Comparison of ENCODE assay signal across 8 cellular contexts in the genomic region with DNA sequence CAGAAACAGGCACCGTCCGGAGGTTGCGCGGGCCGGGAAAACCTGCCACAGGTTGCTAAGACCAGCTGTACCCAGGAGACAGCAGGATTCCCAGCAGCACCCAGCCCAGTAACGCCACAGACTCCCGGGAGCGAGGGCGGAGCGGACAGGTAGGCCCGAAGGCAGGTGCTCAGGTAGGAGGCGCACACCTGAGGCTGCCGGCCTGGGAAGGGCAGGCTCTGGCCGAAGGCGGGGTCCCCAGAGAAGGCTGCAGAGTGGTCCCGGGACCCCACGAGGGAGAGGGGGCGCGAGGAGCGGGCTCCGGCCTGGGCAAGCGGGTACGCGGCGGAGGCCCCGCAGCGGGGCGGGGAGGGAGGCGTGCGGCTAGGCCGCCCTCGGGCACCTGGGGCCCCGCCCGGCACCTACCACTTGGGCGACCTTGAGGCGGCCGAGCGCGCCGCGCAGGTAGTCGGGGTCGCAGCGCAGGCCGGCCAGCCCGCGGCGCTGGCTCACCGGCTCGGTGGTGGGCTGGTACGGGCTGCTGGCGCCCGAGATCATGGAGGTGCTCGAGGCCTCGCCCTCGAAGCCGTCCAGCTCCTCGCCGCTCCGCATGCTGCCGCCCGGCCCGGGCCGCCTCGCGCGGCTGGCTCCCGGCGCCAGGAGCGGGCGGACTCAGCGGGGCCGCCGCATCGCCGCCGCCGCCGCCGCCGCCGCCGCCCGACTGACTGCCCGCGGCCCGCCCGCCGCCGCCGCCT. TPM values are rescaled to one million over a fixed set of nuclear protein-coding genes. Genes with fewer than 3 reads are reported as not detected.
DNase-seq lines count a peak whose midpoint lies in the region; ATAC-seq, FAIRE-seq and TF ChIP-seq lines count a peak whose summit lies in the region.

No MANE protein-coding gene starts in this region.

- DNase-seq in A549 (ENCODE audit: low read depth in 1 of 2, low spot score in 1 of 2) (peak; percentile 24 to 36), SJCRH30 (no peak), coronary artery (ENCODE audit: low spot score) (no peak), mesenchymal stem cell (no peak), tibial nerve (ENCODE audit: low spot score in 2 of 2) (no peak), T1000 (lab: John Stamatoyannopoulos, UW) (no peak)

- H2BK120ac ChIP-seq in mesenchymal stem cell (ENCODE audit: low read depth, low read length): peak overlapping the region; percentile 49

- H3K4me1 ChIP-seq in A549 (peaks cover 38% of the 10 kb centered on the region), SJCRH30 (peaks cover 7% of the 10 kb centered on the region; the same call in 1 of the 2 replicates), mesenchymal stem cell (ENCODE audit: control insufficient read depth, insufficient read depth, low read depth, low read length) (peaks cover 24% of the 10 kb centered on the region), tibial nerve (peaks cover 0 to 25% (median 7%) of the 10 kb centered on the region in 4 donors)

- peak overlapping the region; percentile 25 for H2BK5ac ChIP-seq in mesenchymal stem cell (ENCODE audit: low read depth, low read length, poor library complexity, severe bottlenecking)

- no peak for FAIRE-seq in A549 (lab: Jason Lieb, UNC)

- TF ChIP-seq RAD21 in A549 (conservative IDR thresholded peaks at IDR 0.05 in 1 of 2, IDR thresholded peaks at IDR 0.05 in 1 of 2): no peak

- H2AFZ ChIP-seq in mesenchymal stem cell (ENCODE audit: low read depth, low read length): peak overlapping the region; percentile 86

- peak overlapping the region; percentile 4 to 9 for H3K4ac ChIP-seq in mesenchymal stem cell (ENCODE audit: low read depth in 1 of 2, low read length in 2 of 2)

- POLR2A ChIA-PET in A549 (lab: Yijun Ruan, JAX): interaction anchor here (1.0 kb wide), 1 partner anchor 33 kb away, joined by 5 read pairs; no protein-coding TSS in a partner anchor

- no peak for TF ChIP-seq POLR2A in A549 (IDR thresholded peaks at IDR 0.05; ENCODE audit: low read length)
- no peak for TF ChIP-seq POLR2A in tibial nerve (IDR thresholded peaks at IDR 0.05)

- 83% methylated on average over 4 of the region's 91 CpGs for WGBS in A549 (ENCODE audit: missing lambda C conversion rate)
- 3% methylated on average over 51 of the region's 91 CpGs for WGBS in mesenchymal stem cell
- WGBS in tibial nerve, 2 donors: 5 to 13% methylated on average over 11 to 24 of the region's 91 CpGs

- TF ChIP-seq CTCF in A549 (IDR thresholded peaks at IDR 0.05): no peak
- no peak for TF ChIP-seq CTCF in coronary artery (IDR thresholded peaks at IDR 0.05)
- TF ChIP-seq CTCF in tibial nerve (IDR thresholded peaks at IDR 0.05): no peak

- peak overlapping the region; percentile 85 for H3K9ac ChIP-seq in mesenchymal stem cell (ENCODE audit: low read length)

- H2BK12ac ChIP-seq in mesenchymal stem cell (ENCODE audit: low read length in 2 of 2): peak overlapping the region in 1 of 2 experiments; percentile 55

- CTCF ChIA-PET in A549 (lab: Yijun Ruan, JAX): interaction anchor here (0.7 to 4.8 kb wide), 11 partner anchors 14 to 173 kb away, joined by 3 to 19 read pairs (median 8); a partner anchor contains a TSS

- peak overlapping the region; percentile 79 to 81 for H3K18ac ChIP-seq in mesenchymal stem cell (ENCODE audit: low read depth in 1 of 2, low read length in 2 of 2)

- no peak for TF ChIP-seq EP300 in A549 (IDR thresholded peaks at IDR 0.05)
- no peak for TF ChIP-seq EP300 in tibial nerve (IDR thresholded peaks at IDR 0.05)

- H3K9me3 ChIP-seq in A549: no peaks in the 10 kb centered on the region
- H3K9me3 ChIP-seq in SJCRH30 (replicated peaks): no peaks in the 10 kb centered on the region
- no peaks in the 10 kb centered on the region for H3K9me3 ChIP-seq in mesenchymal stem cell (ENCODE audit: control insufficient read depth, low read length)
- no peaks in the 10 kb centered on the region for H3K9me3 ChIP-seq in tibial nerve

- H4K91ac ChIP-seq in mesenchymal stem cell (ENCODE audit: low read length): peak overlapping the region; percentile 75

- peaks cover 29% of the 10 kb centered on the region for H3K79me1 ChIP-seq in mesenchymal stem cell (replicated peaks; ENCODE audit: low read length, poor library complexity, severe bottlenecking)

- H3K27me3 ChIP-seq in SJCRH30 (peaks cover 5% of the 10 kb centered on the region; the same call in 1 of the 2 replicates), mesenchymal stem cell (ENCODE audit: control insufficient read depth in 1 of 2, insufficient read depth in 1 of 2, low read length in 2 of 2) (no peaks in the 10 kb centered on the region), tibial nerve (no peaks in the 10 kb centered on the region)

- H4K8ac ChIP-seq in mesenchymal stem cell (ENCODE audit: low read length): peak overlapping the region; percentile 77

- no peak overlapping the region for H2AK5ac ChIP-seq in mesenchymal stem cell (ENCODE audit: low read length, severe bottlenecking)

- ATAC-seq in A549 (peak; percentile 52 to 71), GM18868 (IDR thresholded peaks at IDR 0.05; ENCODE audit: unreplicated experiment) (peak; percentile 39), HG03108 (IDR thresholded peaks at IDR 0.05; ENCODE audit: unreplicated experiment) (peak; percentile 36)

- peak overlapping the region; percentile 88 for H3K4me2 ChIP-seq in A549
- H3K4me2 ChIP-seq in mesenchymal stem cell (ENCODE audit: low read length, poor library complexity, severe bottlenecking): peak overlapping the region; percentile 69

- H3K14ac ChIP-seq in mesenchymal stem cell (ENCODE audit: low read length in 2 of 2): peak overlapping the region in 1 of 2 experiments; percentile 90

- H3K23ac ChIP-seq in mesenchymal stem cell (ENCODE audit: low read length in 2 of 2): peak overlapping the region; percentile 34 to 62

- H3K27ac ChIP-seq in A549 (peak overlapping the region; percentile 79 to 93), SJCRH30 (no peak overlapping the region), coronary artery (peak overlapping the region; percentile 27 to 87), mesenchymal stem cell (ENCODE audit: low read length, poor library complexity, severe bottlenecking) (no peak overlapping the region), tibial nerve (peak overlapping the region; percentile 1 to 80 (median 60))

- H2BK15ac ChIP-seq in mesenchymal stem cell (ENCODE audit: low read depth, poor library complexity, severe bottlenecking): peak overlapping the region; percentile 80

- H3K36me3 ChIP-seq in SJCRH30: no peaks in the 10 kb centered on the region
- H3K36me3 ChIP-seq in mesenchymal stem cell (ENCODE audit: control insufficient read depth in 1 of 2, insufficient read depth in 2 of 2, low read depth in 1 of 2, low read length in 2 of 2): no peaks in the 10 kb centered on the region
- H3K36me3 ChIP-seq in tibial nerve: no peaks in the 10 kb centered on the region

- peak overlapping the region; percentile 79 for H3K4me3 ChIP-seq in A549
- H3K4me3 ChIP-seq in SJCRH30: peak overlapping the region; percentile 72
- peak overlapping the region; percentile 89 for H3K4me3 ChIP-seq in coronary artery
- H3K4me3 ChIP-seq in mesenchymal stem cell (ENCODE audit: insufficient read depth in 1 of 2, low read depth in 1 of 2, low read length in 2 of 2): peak overlapping the region; percentile 79 to 84
- peak overlapping the region; percentile 65 to 86 (median 66) for H3K4me3 ChIP-seq in tibial nerve

TF ChIP-seq in A549, 52 proteins besides CTCF, POLR2A, EP300 and RAD21:
- TF ChIP-seq, protein P1, sequence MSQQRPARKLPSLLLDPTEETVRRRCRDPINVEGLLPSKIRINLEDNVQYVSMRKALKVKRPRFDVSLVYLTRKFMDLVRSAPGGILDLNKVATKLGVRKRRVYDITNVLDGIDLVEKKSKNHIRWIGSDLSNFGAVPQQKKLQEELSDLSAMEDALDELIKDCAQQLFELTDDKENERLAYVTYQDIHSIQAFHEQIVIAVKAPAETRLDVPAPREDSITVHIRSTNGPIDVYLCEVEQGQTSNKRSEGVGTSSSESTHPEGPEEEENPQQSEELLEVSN (IDR thresholded peaks at IDR 0.05; ENCODE audit: borderline replicate concordance, low read depth): peak; percentile 52; the same call in 1 of the 2 replicates
- no peak for TF ChIP-seq EHMT2 (IDR thresholded peaks at IDR 0.05; ENCODE audit: low read depth)
- TF ChIP-seq, protein P2, sequence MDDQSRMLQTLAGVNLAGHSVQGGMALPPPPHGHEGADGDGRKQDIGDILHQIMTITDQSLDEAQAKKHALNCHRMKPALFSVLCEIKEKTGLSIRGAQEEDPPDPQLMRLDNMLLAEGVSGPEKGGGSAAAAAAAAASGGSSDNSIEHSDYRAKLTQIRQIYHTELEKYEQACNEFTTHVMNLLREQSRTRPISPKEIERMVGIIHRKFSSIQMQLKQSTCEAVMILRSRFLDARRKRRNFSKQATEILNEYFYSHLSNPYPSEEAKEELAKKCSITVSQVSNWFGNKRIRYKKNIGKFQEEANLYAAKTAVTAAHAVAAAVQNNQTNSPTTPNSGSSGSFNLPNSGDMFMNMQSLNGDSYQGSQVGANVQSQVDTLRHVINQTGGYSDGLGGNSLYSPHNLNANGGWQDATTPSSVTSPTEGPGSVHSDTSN (IDR thresholded peaks at IDR 0.05): no peak
- no peak for TF ChIP-seq ZSCAN20 (CRISPR knock-in tag; IDR thresholded peaks at IDR 0.05)
- TF ChIP-seq CEBPB (IDR thresholded peaks at IDR 0.05): no peak
- peak; percentile 50; the same call in 1 of the 2 replicates for TF ChIP-seq PHF8 (IDR thresholded peaks at IDR 0.05; ENCODE audit: borderline replicate concordance, low read depth)
TF ChIP-seq in A549: peak in this region for 2.

RNA-seq across cellular contexts. Expression of a gene that starts 0.4 kb away (rescaled TPM):
- polyA plus RNA-seq in A549 (2011; rRNA removed) (58.6 and 61.6 TPM in 2 replicates), A549 (2017; fragmentation: RNase III; extraction: RNeasy Plus Mini Kit Qiagen cat#74134 plus additional on column Dnase treatment) (22.9 to 25.9 TPM (median 24.8 TPM) in 3 replicates)
- 18.3 and 23.1 TPM in 2 replicates for polyA plus RNA-seq in A549 (2012; cell fraction: cytosol; rRNA removed)
- polyA plus RNA-seq in A549 (2012; cell fraction: nucleus; rRNA removed): 18.4 and 26.4 TPM in 2 replicates
- polyA minus RNA-seq in A549 (2011; rRNA and poly(A)+ RNA removed): 75.1 and 83.9 TPM in 2 replicates
- total RNA-seq in SJCRH30 (2014; rRNA removed; shearing (Covaris generic)): 27.3 and 29.4 TPM in 2 replicates
- polyA plus RNA-seq in mesenchymal stem cell (2013, experiment 1 of 2): 9.1 TPM
- 8.8 TPM for polyA plus RNA-seq in mesenchymal stem cell (2013, experiment 2 of 2)
- 10 to 100 TPM; 14.2 to 22.7 (median 19.6) TPM for total RNA-seq in tibial nerve

RNA-seq across cellular contexts. Expression of a gene that starts 55.3 kb away (rescaled TPM):
- 112 and 128 TPM in 2 replicates for polyA plus RNA-seq in A549 (2011; rRNA removed)
- polyA plus RNA-seq in A549 (2012; cell fraction: cytosol; rRNA removed): 31.5 and 34.1 TPM in 2 replicates
- polyA plus RNA-seq in A549 (2012; cell fraction: nucleus; rRNA removed): 88.8 and 137 TPM in 2 replicates
- 93.5 to 107 TPM (median 96.5 TPM) in 3 replicates for polyA plus RNA-seq in A549 (2017; fragmentation: RNase III; extraction: RNeasy Plus Mini Kit Qiagen cat#74134 plus additional on column Dnase treatment)
- polyA minus RNA-seq in A549 (2011; rRNA and poly(A)+ RNA removed): 65.1 and 72.7 TPM in 2 replicates
- total RNA-seq in SJCRH30 (2014; rRNA removed; shearing (Covaris generic)): 131 and 158 TPM in 2 replicates
- 230 TPM for polyA plus RNA-seq in mesenchymal stem cell (2013, experiment 1 of 2)
- polyA plus RNA-seq in mesenchymal stem cell (2013, experiment 2 of 2): 233 TPM
- 100 to 1,000 TPM; 248 to 363 (median 266) TPM for total RNA-seq in tibial nerve

Comparison
In these comparisons a context has a peak if more than half of its experiments do, and no peak if none do; other contexts are left out.
1. DNase-seq: peak in A549 (2 of 2); none in SJCRH30 (0 of 2), coronary artery (single experiment), mesenchymal stem cell (single experiment), tibial nerve (0 of 2) and T1000 (single experiment).
2. H3K27ac ChIP-seq: peak in A549 (2 of 2), coronary artery (2 of 2) and tibial nerve (4 of 4); none in SJCRH30 (single experiment) and mesenchymal stem cell (single experiment).
3. Peak in every context shown above with its lines, with median percentiles within 50 percentile points of each other: ATAC-seq and H3K4me3 ChIP-seq.